Comparison of ENCODE assay signal across 8 cellular contexts in the genomic region with DNA sequence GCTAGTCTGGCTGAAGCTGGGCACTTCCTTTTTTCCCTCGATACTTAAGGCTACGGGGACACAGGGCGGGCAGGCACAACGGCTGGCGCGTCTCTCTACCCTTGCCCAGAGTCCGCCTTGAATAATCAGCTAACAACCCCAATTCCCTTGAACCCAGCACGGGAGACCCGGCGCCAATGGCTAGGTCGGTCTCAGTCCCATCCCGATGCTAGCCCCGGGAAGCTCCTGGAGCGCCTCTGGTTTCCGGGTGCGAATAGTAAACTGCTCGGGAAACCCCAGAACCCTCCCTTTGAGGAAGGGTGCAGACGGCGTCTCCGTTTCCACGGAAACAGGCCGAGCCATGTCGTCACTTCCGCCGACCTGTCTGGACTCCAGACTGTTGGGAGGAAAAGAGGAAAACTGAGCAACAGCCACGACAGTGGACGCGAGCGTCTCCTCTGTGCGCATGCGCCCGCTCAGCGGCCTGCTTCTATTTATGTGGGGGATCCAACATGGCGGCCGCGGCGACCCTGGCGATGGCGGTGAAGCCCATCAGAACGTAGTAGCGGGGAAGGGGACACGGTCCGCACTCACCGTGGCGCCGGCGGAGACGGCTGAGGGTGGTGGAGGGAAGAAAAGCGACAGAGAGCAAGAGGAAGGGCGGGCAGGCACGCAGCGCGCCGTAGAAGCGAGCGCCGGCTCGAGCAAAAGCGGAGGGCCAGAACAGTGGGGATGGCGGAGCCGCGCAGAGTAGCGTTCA. TPM values are rescaled to one million over a fixed set of nuclear protein-coding genes. Genes with fewer than 3 reads are reported as not detected.
DNase-seq lines count a peak whose midpoint lies in the region; ATAC-seq and TF ChIP-seq lines count a peak whose summit lies in the region.

A gene (plus strand): TSS at position 464 of the 739 bp plus-strand sequence. CDS start 248 bp downstream, at position 712.

- TF ChIP-seq POLR2A in GM18951 (IDR thresholded peaks at IDR 0.05; ENCODE audit: extremely low read depth, insufficient read depth, insufficient read length), result peak; percentile 87

- peak within 1 kb of the TSS; percentile 96 for H3K27ac Mint-ChIP-seq in activated B cell treated with CpG ODN at 0.5 μM for 24 hours

- no peaks in the 10 kb centered on the region for H3K9me3 Mint-ChIP-seq in activated B cell treated with CpG ODN at 0.5 μM for 24 hours

- DNase-seq in AG08395 (ENCODE audit: low spot score), result peak; percentile 99
- peak; percentile 98 for DNase-seq in NCI-H345 (lab: John Stamatoyannopoulos, UW)
- DNase-seq in activated B cell treated with CpG ODN at 0.5 μM for 24 hours, result peak; percentile 89
- peak; percentile 80 for DNase-seq in central memory CD4-positive, alpha-beta T cell
- peak; percentile 97 for DNase-seq in iris pigment epithelial cell (ENCODE audit: low read depth)
- peak; percentile 88 to 96 for DNase-seq in stimulated activated CD4-positive, alpha-beta T cell treated with anti-CD3 and anti-CD28 coated beads, Interleukin-12 subunit alpha, Interleukin-12 subunit beta, amount 100 ng/mL, for 24 hours (ENCODE audit: low read depth in 2 of 2)

- H3K4me1 Mint-ChIP-seq in activated B cell treated with CpG ODN at 0.5 μM for 24 hours, result peaks cover 20% of the 10 kb centered on the region

- in situ Hi-C loops in GM18951 (cut with MboI; ENCODE audit: low sequenced_read_pairs, unreplicated experiment), result no loop called here

- peak within 1 kb of the TSS; percentile 98 for H3K4me3 Mint-ChIP-seq in activated B cell treated with CpG ODN at 0.5 μM for 24 hours

- intact Hi-C loops in activated B cell treated with CpG ODN at 0.5 μM for 24 hours (cut with micrococcal nuclease), result loop anchor here (1.0 to 5.0 kb wide), 9 partner anchors 98 to 1229 kb away; a partner anchor contains a TSS

- no peaks in the 10 kb centered on the region for H3K27me3 Mint-ChIP-seq in activated B cell treated with CpG ODN at 0.5 μM for 24 hours

- TF ChIP-seq CTCF in activated B cell treated with CpG ODN at 0.5 μM for 24 hours (IDR thresholded peaks at IDR 0.05), result no peak

- POLR2A ChIA-PET in activated B cell treated with CpG ODN at 0.5 μM for 24 hours (lab: Charles Lee), result interaction anchor here (0.6 to 2.1 kb wide), 7 partner anchors 97 to 1466 kb away, joined by 3 to 10 read pairs (median 4); a partner anchor contains a TSS

- H3K36me3 Mint-ChIP-seq in activated B cell treated with CpG ODN at 0.5 μM for 24 hours (ENCODE audit: low read depth), result peaks cover 10% of the 10 kb centered on the region

- peak; percentile 96 for ATAC-seq in HG03196 (IDR thresholded peaks at IDR 0.05; ENCODE audit: unreplicated experiment)
- ATAC-seq in activated B cell treated with CpG ODN at 0.5 μM for 24 hours (ENCODE audit: low read depth), result peak; percentile 85

- CTCF ChIA-PET in activated B cell treated with CpG ODN at 0.5 μM for 24 hours (lab: Charles Lee), result interaction anchor here (1.3 kb wide), 1 partner anchor 109 kb away, joined by 4 read pairs; no protein-coding TSS in a partner anchor

RNA-seq across cellular contexts. Expression of the gene that starts here (rescaled TPM):
- 19.5 and 21.0 TPM in 2 replicates for total RNA-seq in activated B cell treated with CpG ODN at 0.5 μM for 24 hours

Comparison
In these comparisons a context has a peak if more than half of its experiments do, and no peak if none do; other contexts are left out.
1. Peak in every context shown above with its lines: DNase-seq and ATAC-seq.